In the genomic region with DNA sequence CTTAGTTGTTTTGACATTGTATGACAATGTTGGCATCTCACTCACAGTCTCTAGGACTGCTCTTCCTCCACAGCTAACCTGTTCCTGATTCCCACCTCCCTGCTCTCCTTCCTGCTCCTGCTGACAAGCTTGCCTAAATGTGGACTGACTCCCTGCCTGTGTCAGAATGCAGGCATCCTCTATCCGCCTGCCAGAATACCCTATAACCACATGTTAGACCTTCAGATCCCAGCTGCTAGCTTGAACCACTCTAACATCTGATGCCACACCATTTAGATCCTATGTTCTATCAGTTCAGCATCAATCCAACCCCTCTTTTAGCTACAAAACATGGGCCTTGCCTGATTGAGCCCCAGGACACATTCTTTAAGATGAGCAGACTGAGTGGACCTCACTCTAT, we compare ENCODE assay signal across 1 cellular context.
TF ChIP-seq lines count a peak whose summit lies in the region.

No MANE protein-coding gene starts in this region.

TF ChIP-seq in GM23338, 12 proteins besides CTCF, POLR2A, EP300 and RAD21 (continued from another document):
- TF ChIP-seq, protein P1, sequence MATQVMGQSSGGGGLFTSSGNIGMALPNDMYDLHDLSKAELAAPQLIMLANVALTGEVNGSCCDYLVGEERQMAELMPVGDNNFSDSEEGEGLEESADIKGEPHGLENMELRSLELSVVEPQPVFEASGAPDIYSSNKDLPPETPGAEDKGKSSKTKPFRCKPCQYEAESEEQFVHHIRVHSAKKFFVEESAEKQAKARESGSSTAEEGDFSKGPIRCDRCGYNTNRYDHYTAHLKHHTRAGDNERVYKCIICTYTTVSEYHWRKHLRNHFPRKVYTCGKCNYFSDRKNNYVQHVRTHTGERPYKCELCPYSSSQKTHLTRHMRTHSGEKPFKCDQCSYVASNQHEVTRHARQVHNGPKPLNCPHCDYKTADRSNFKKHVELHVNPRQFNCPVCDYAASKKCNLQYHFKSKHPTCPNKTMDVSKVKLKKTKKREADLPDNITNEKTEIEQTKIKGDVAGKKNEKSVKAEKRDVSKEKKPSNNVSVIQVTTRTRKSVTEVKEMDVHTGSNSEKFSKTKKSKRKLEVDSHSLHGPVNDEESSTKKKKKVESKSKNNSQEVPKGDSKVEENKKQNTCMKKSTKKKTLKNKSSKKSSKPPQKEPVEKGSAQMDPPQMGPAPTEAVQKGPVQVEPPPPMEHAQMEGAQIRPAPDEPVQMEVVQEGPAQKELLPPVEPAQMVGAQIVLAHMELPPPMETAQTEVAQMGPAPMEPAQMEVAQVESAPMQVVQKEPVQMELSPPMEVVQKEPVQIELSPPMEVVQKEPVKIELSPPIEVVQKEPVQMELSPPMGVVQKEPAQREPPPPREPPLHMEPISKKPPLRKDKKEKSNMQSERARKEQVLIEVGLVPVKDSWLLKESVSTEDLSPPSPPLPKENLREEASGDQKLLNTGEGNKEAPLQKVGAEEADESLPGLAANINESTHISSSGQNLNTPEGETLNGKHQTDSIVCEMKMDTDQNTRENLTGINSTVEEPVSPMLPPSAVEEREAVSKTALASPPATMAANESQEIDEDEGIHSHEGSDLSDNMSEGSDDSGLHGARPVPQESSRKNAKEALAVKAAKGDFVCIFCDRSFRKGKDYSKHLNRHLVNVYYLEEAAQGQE (IDR thresholded peaks at IDR 0.05; ENCODE audit: unreplicated experiment): no peak
- TF ChIP-seq EZH2 (IDR thresholded peaks at IDR 0.05; ENCODE audit: low read depth, unreplicated experiment): no peak
TF ChIP-seq in GM23338: peak in this region for 0.
